ENCODE assay signal across 21 cellular contexts in genomic region chr1:208061118-208061517, GRCh38.
"Had no signal": no experiment of that assay in that cellular context is flagged by ENCODE, and none has a peak within 500 bp of the region (broad histone marks: within the 10 kb centered on the region; RNA-seq: fewer than 3 reads in every experiment).

No MANE protein-coding gene starts in this region.

- ATAC-seq: esophagus mucosa, gastrocnemius medialis, left lung, lower lobe of right lung had no signal

- H3K27ac ChIP-seq: coronary artery, dorsolateral prefrontal cortex, epithelial cell of prostate, esophagus squamous epithelium, gastrocnemius medialis, left lung, lower lobe of right lung had no signal

- H3K4me3 ChIP-seq: coronary artery, dorsolateral prefrontal cortex, esophagus squamous epithelium, gastrocnemius medialis, heart right ventricle, left lung, lower lobe of right lung had no signal

- H3K9me3 ChIP-seq: esophagus squamous epithelium, gastrocnemius medialis, heart right ventricle, left lung, lower lobe of right lung had no signal

- H3K4me1 ChIP-seq: esophagus squamous epithelium, left lung, lower lobe of right lung had no signal

- DNase-seq: dermis blood vessel endothelial cell; effector CD4-positive, alpha-beta T cell; effector memory CD4-positive, alpha-beta T cell; erythroblast; esophagus squamous epithelium; foreskin fibroblast; foreskin melanocyte; gastrocnemius medialis; glutamatergic neuron; heart right ventricle; hippocampal formation; left cardiac atrium; left lung; left ventricle myocardium superior; lower lobe of right lung; mesenchymal stem cell; midbrain had no signal
